8 cellular contexts compared by ENCODE assay signal in genomic region chr10:22630229-22631174, GRCh38.
DNase-seq lines count a peak whose midpoint lies in the region; ATAC-seq lines count a peak whose summit lies in the region.

No MANE protein-coding gene starts in this region.

- no peaks in the 10 kb centered on the region for H3K36me3 ChIP-seq in mesendoderm (ENCODE audit: control insufficient read depth, insufficient read depth, low read length)

- H4K5ac ChIP-seq in mesendoderm (ENCODE audit: low read length): no peak overlapping the region

- ATAC-seq in activated T-cell treated with anti-CD3 and anti-CD28 coated beads, Interleukin-2, amount 50 U/mL, for 72 hours (replicated peaks in 1 of 2): peak; percentile 82
- ATAC-seq in HG02759 (IDR thresholded peaks at IDR 0.05; ENCODE audit: unreplicated experiment): peak; percentile 84

- no peak overlapping the region for H4K8ac ChIP-seq in mesendoderm (ENCODE audit: low read depth, low read length)

- peak; percentile 59 to 60 for DNase-seq in activated T-cell treated with anti-CD3 and anti-CD28 coated beads, Interleukin-2, amount 50 U/mL, for 72 hours
- DNase-seq in activated T-cell treated with anti-CD3 and anti-CD28 coated beads for 4 hours (no peak), NOMO-1 treated with DMSO at 0.1 percent for 48 hours (lab: John Stamatoyannopoulos, UW; ENCODE audit: unreplicated experiment) (peak; percentile 81), mesendoderm (peak; percentile 85), T-helper 9 cell (no peak), COLO829 (ENCODE audit: low spot score) (no peak)
- peak; percentile 74 for DNase-seq in central memory CD4-positive, alpha-beta T cell

- no peak overlapping the region for H3K4me3 ChIP-seq in mesendoderm (ENCODE audit: low read length)

- H3K4me1 Mint-ChIP-seq in activated T-cell treated with anti-CD3 and anti-CD28 coated beads, Interleukin-2, amount 50 U/mL, for 72 hours (ENCODE audit: low read depth): peaks cover 100% of the 10 kb centered on the region

- WGBS in mesendoderm (ENCODE audit: extremely low coverage, insufficient coverage, low lambda C conversion rate): no CpG with 5 or more reads among the region's 7 CpGs

- H3K27ac ChIP-seq in mesendoderm (ENCODE audit: low read depth, low read length): no peak overlapping the region

- no peak overlapping the region for H3K18ac ChIP-seq in mesendoderm (ENCODE audit: low read length)

- H3K79me1 ChIP-seq in mesendoderm (ENCODE audit: low read length): peaks cover 1% of the 10 kb centered on the region

- peak overlapping the region; percentile 73 to 89 for H3K4me3 Mint-ChIP-seq in activated T-cell treated with anti-CD3 and anti-CD28 coated beads, Interleukin-2, amount 50 U/mL, for 72 hours

- no peak overlapping the region for H3K56ac ChIP-seq in mesendoderm (ENCODE audit: low read length)

- H3K4me1 ChIP-seq in mesendoderm (ENCODE audit: control insufficient read depth, low read depth, low read length): peaks cover 3% of the 10 kb centered on the region

- no peak overlapping the region for H3K9ac ChIP-seq in mesendoderm (ENCODE audit: low read length)

- H3K4ac ChIP-seq in mesendoderm (ENCODE audit: low read depth, low read length): no peak overlapping the region

- H2BK5ac ChIP-seq in mesendoderm (ENCODE audit: low read length): no peak overlapping the region

- H3K23ac ChIP-seq in mesendoderm (ENCODE audit: low read length): no peak overlapping the region

- H3K79me2 ChIP-seq in mesendoderm (ENCODE audit: control insufficient read depth, insufficient read depth, low read length): peaks cover 3% of the 10 kb centered on the region

- H2BK15ac ChIP-seq in mesendoderm (replicated peaks; ENCODE audit: low read depth): no peak overlapping the region

- no peak overlapping the region for H3K4me2 ChIP-seq in mesendoderm (ENCODE audit: low read length)

- H3K27ac Mint-ChIP-seq in activated T-cell treated with anti-CD3 and anti-CD28 coated beads, Interleukin-2, amount 50 U/mL, for 72 hours: peak overlapping the region; percentile 99

- no peaks in the 10 kb centered on the region for H3K27me3 ChIP-seq in mesendoderm (ENCODE audit: insufficient read depth, low read length, poor library complexity)

- no peaks in the 10 kb centered on the region for H3K27me3 Mint-ChIP-seq in activated T-cell treated with anti-CD3 and anti-CD28 coated beads, Interleukin-2, amount 50 U/mL, for 72 hours (ENCODE audit: low read depth)

- no peak overlapping the region for H2BK120ac ChIP-seq in mesendoderm (ENCODE audit: low read depth, low read length)

- H3K36me3 Mint-ChIP-seq in activated T-cell treated with anti-CD3 and anti-CD28 coated beads, Interleukin-2, amount 50 U/mL, for 72 hours (ENCODE audit: insufficient read depth in 2 of 2): peaks cover 1 to 5% of the 10 kb centered on the region in 2 donors

- no peak overlapping the region for H2AK5ac ChIP-seq in mesendoderm (ENCODE audit: low read length)

- no peaks in the 10 kb centered on the region for H3K9me3 Mint-ChIP-seq in activated T-cell treated with anti-CD3 and anti-CD28 coated beads, Interleukin-2, amount 50 U/mL, for 72 hours

Comparison
In these comparisons a context has a peak if more than half of its experiments do, and no peak if none do; other contexts are left out.
1. DNase-seq: peak in activated T-cell treated with anti-CD3 and anti-CD28 coated beads, Interleukin-2, amount 50 U/mL, for 72 hours (2 of 2), NOMO-1 treated with DMSO at 0.1 percent for 48 hours (single experiment), central memory CD4-positive, alpha-beta T cell (single experiment) and mesendoderm (single experiment); none in activated T-cell treated with anti-CD3 and anti-CD28 coated beads for 4 hours (single experiment), T-helper 9 cell (single experiment) and COLO829 (single experiment).